10 cellular contexts compared by ENCODE assay signal in the genomic region with DNA sequence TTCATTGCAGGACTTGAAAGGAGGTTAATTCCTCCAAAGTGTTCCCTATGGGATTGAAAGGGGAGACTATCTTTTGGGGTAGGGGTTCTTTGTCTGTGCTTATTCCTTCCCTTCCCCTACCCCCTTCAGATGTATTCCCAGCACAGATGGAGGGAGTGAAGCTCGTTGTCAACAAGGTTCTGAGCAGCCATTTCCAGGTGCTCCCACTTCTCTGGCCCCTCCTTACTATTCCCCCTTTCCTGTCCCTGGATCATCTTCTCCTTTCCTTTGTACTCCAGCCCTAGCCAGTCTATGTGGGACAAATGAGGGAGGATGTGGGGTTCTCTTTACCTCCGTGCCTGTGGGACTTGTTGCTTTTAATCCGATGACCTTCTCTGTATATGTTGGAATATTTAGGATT. TPM values are rescaled to one million over a fixed set of nuclear protein-coding genes. Genes with fewer than 3 reads are reported as not detected.
DNase-seq lines count a peak whose midpoint lies in the region; ATAC-seq and TF ChIP-seq lines count a peak whose summit lies in the region.
"Had no signal": no experiment of that assay in that cellular context is flagged by ENCODE, and none has a peak within 500 bp of the region (broad histone marks: within the 10 kb centered on the region; RNA-seq: fewer than 3 reads in every experiment).

No MANE protein-coding gene starts in this region.

- H3K9ac ChIP-seq in iPS-15b (ENCODE audit: low read depth, low read length), result no peak overlapping the region
- peak overlapping the region in 4 of 5 donors; percentile 66 to 81 (median 71) for H3K9ac ChIP-seq in subcutaneous abdominal adipose tissue (ENCODE audit: low read length in 5 of 5)

- H3K27ac ChIP-seq in subcutaneous abdominal adipose tissue (ENCODE audit: low read depth, low read length) (peak overlapping the region; percentile 18), foreskin keratinocyte (no peak overlapping the region)

- POLR2A ChIA-PET in activated CD8-positive, alpha-beta T cell treated with anti-CD3 and anti-CD28 coated beads for 36 hours (lab: Charles Lee), result interaction anchor here (0.6 to 9.4 kb wide), 10 partner anchors 12 to 173 kb away, joined by 3 to 82 read pairs (median 4); partner anchors contain the start of genes ADAMTS4 and NDUFS2

- H3K36me3 Mint-ChIP-seq in activated CD4-positive, alpha-beta T cell treated with anti-CD3 and anti-CD28 coated beads, Interleukin-2, amount 10 ng/mL, durations not matched to agents 24 days and 14 days (ENCODE audit: low read depth), result peaks cover 18% of the 10 kb centered on the region
- H3K36me3 Mint-ChIP-seq in activated CD8-positive, alpha-beta T cell treated with anti-CD3 and anti-CD28 coated beads for 36 hours (ENCODE audit: low read depth), result peaks cover 11% of the 10 kb centered on the region

- peaks cover 29% of the 10 kb centered on the region for H3K4me1 Mint-ChIP-seq in activated CD4-positive, alpha-beta T cell treated with anti-CD3 and anti-CD28 coated beads, Interleukin-2, amount 10 ng/mL, durations not matched to agents 24 days and 14 days
- peaks cover 28% of the 10 kb centered on the region for H3K4me1 Mint-ChIP-seq in activated CD8-positive, alpha-beta T cell treated with anti-CD3 and anti-CD28 coated beads for 36 hours (ENCODE audit: low read depth)

- H3K27me3 Mint-ChIP-seq in activated CD4-positive, alpha-beta T cell treated with anti-CD3 and anti-CD28 coated beads, Interleukin-2, amount 10 ng/mL, durations not matched to agents 24 days and 14 days, result no peaks in the 10 kb centered on the region
- H3K27me3 Mint-ChIP-seq in activated CD8-positive, alpha-beta T cell treated with anti-CD3 and anti-CD28 coated beads for 36 hours, result no peaks in the 10 kb centered on the region

- CTCF ChIA-PET in activated CD8-positive, alpha-beta T cell treated with anti-CD3 and anti-CD28 coated beads for 36 hours (lab: Charles Lee), result interaction anchor here (0.7 to 15.8 kb wide), 23 partner anchors 8 to 162 kb away, joined by 3 to 306 read pairs (median 10); partner anchors contain the start of genes ADAMTS4, CFAP126, NDUFS2 and NR1I3

- peak overlapping the region; percentile 99 for H3K4me3 Mint-ChIP-seq in activated CD4-positive, alpha-beta T cell treated with anti-CD3 and anti-CD28 coated beads, Interleukin-2, amount 10 ng/mL, durations not matched to agents 24 days and 14 days
- H3K4me3 Mint-ChIP-seq in activated CD8-positive, alpha-beta T cell treated with anti-CD3 and anti-CD28 coated beads for 36 hours, result peak overlapping the region; percentile 98

- no peak for ATAC-seq in activated CD8-positive, alpha-beta T cell treated with anti-CD3 and anti-CD28 coated beads for 36 hours
- no peak for ATAC-seq in foreskin keratinocyte

- H3K27me3 ChIP-seq in iPS-15b (ENCODE audit: control insufficient read depth, insufficient read depth, low read length), result no peaks in the 10 kb centered on the region
- H3K27me3 ChIP-seq in subcutaneous abdominal adipose tissue (ENCODE audit: control insufficient read depth in 5 of 5, insufficient read depth in 4 of 5, low read length in 5 of 5), result no peaks in the 10 kb centered on the region
- H3K27me3 ChIP-seq in foreskin keratinocyte, result no peaks in the 10 kb centered on the region

- DNase-seq in activated CD4-positive, alpha-beta T cell treated with anti-CD3 and anti-CD28 coated beads, Interleukin-2, amount 10 ng/mL, durations not matched to agents 24 days and 14 days, result no peak
- no peak for DNase-seq in activated CD4-positive, alpha-beta T cell treated with anti-CD3 and anti-CD28 coated beads, Interleukin-2, amount 50 U/mL, for 1 hour
- no peak for DNase-seq in activated CD8-positive, alpha-beta T cell treated with anti-CD3 and anti-CD28 coated beads for 36 hours
- DNase-seq in foreskin keratinocyte (no peak), globus pallidus (ENCODE audit: low spot score) (no peak)
- DNase-seq in activated CD4-positive, alpha-beta T cell treated with anti-CD3 and anti-CD28 coated beads for 4 hours, result no peak

- no peaks in the 10 kb centered on the region for H3K9me3 Mint-ChIP-seq in activated CD4-positive, alpha-beta T cell treated with anti-CD3 and anti-CD28 coated beads, Interleukin-2, amount 10 ng/mL, durations not matched to agents 24 days and 14 days
- H3K9me3 Mint-ChIP-seq in activated CD8-positive, alpha-beta T cell treated with anti-CD3 and anti-CD28 coated beads for 36 hours, result no peaks in the 10 kb centered on the region

- intact Hi-C loops in activated CD4-positive, alpha-beta T cell treated with anti-CD3 and anti-CD28 coated beads, Interleukin-2, amount 10 ng/mL, durations not matched to agents 24 days and 14 days (cut with micrococcal nuclease), result loop anchor here (1.0 to 2.0 kb wide), 3 partner anchors 65 to 156 kb away; partner anchors contain the start of gene SDHC
- intact Hi-C loops in activated CD8-positive, alpha-beta T cell treated with anti-CD3 and anti-CD28 coated beads for 36 hours (cut with micrococcal nuclease), result loop anchor here (2.0 to 5.0 kb wide), 2 partner anchors 66 to 156 kb away; no protein-coding TSS in a partner anchor

- TF ChIP-seq CTCF in activated CD8-positive, alpha-beta T cell treated with anti-CD3 and anti-CD28 coated beads for 36 hours (IDR thresholded peaks at IDR 0.05), result no peak
- TF ChIP-seq CTCF in foreskin keratinocyte (conservative IDR thresholded peaks at IDR 0.05), result no peak

- no peaks in the 10 kb centered on the region for H3K9me3 ChIP-seq in iPS-15b (ENCODE audit: control insufficient read depth, insufficient read depth, low read length)
- no peaks in the 10 kb centered on the region for H3K9me3 ChIP-seq in subcutaneous abdominal adipose tissue (ENCODE audit: control insufficient read depth in 5 of 5, low read length in 5 of 5)

- peaks cover 26% of the 10 kb centered on the region for H3K36me3 ChIP-seq in iPS-15b (ENCODE audit: control insufficient read depth, insufficient read depth, low read length)
- H3K36me3 ChIP-seq in subcutaneous abdominal adipose tissue (ENCODE audit: control insufficient read depth in 5 of 5, insufficient read depth in 5 of 5, low read length in 5 of 5), result peaks cover 0 to 33% (median 25%) of the 10 kb centered on the region in 5 donors

- H3K4me3 ChIP-seq in iPS-15b (ENCODE audit: low read depth, low read length), result peak overlapping the region; percentile 97
- H3K4me3 ChIP-seq in subcutaneous abdominal adipose tissue (ENCODE audit: low read depth in 1 of 5, low read length in 5 of 5), result peak overlapping the region; percentile 77 to 99 (median 91)

- H3K27ac Mint-ChIP-seq in activated CD4-positive, alpha-beta T cell treated with anti-CD3 and anti-CD28 coated beads, Interleukin-2, amount 10 ng/mL, durations not matched to agents 24 days and 14 days, result peak overlapping the region; percentile 99
- H3K27ac Mint-ChIP-seq in activated CD8-positive, alpha-beta T cell treated with anti-CD3 and anti-CD28 coated beads for 36 hours, result peak overlapping the region; percentile 95

- peaks cover 9% of the 10 kb centered on the region for H3K4me1 ChIP-seq in iPS-15b (ENCODE audit: control insufficient read depth, insufficient read depth, low read length)
- peaks cover 5 to 31% (median 29%) of the 10 kb centered on the region in 5 donors for H3K4me1 ChIP-seq in subcutaneous abdominal adipose tissue (ENCODE audit: control insufficient read depth in 5 of 5, insufficient read depth in 5 of 5, low read length in 5 of 5)
- H3K4me1 ChIP-seq in foreskin keratinocyte, result peaks cover 13% of the 10 kb centered on the region

RNA-seq across cellular contexts. Expression of gene TOMM40L, which starts 0.9 kb away (rescaled TPM):
- 25.6 and 28.4 TPM in 2 replicates for total RNA-seq in activated CD4-positive, alpha-beta T cell treated with anti-CD3 and anti-CD28 coated beads, Interleukin-2, amount 10 ng/mL, durations not matched to agents 24 days and 14 days
- total RNA-seq in activated CD8-positive, alpha-beta T cell treated with anti-CD3 and anti-CD28 coated beads for 36 hours, result 10 to 100 TPM; 11.6 to 12.1 TPM
- total RNA-seq in foreskin keratinocyte, result 20.3 and 20.8 TPM in 2 replicates
- 15.3 and 16.5 TPM in 2 replicates for polyA plus RNA-seq in foreskin keratinocyte

RNA-seq across cellular contexts. Expression of gene APOA2, which starts 3.3 kb away (rescaled TPM):
- total RNA-seq in activated CD4-positive, alpha-beta T cell treated with anti-CD3 and anti-CD28 coated beads, Interleukin-2, amount 10 ng/mL, durations not matched to agents 24 days and 14 days, result not detected in 2 replicates
- total RNA-seq in activated CD8-positive, alpha-beta T cell treated with anti-CD3 and anti-CD28 coated beads for 36 hours, result not detected
- not detected in 2 replicates for total RNA-seq in foreskin keratinocyte
- polyA plus RNA-seq in foreskin keratinocyte, result not detected in 2 replicates
- total RNA-seq: frontal cortex, HT1080 had no signal

RNA-seq across cellular contexts. Expression of gene NR1I3, which starts 11.2 kb away (rescaled TPM):
- not detected in 2 replicates for total RNA-seq in activated CD4-positive, alpha-beta T cell treated with anti-CD3 and anti-CD28 coated beads, Interleukin-2, amount 10 ng/mL, durations not matched to agents 24 days and 14 days
- not detected for total RNA-seq in activated CD8-positive, alpha-beta T cell treated with anti-CD3 and anti-CD28 coated beads for 36 hours
- total RNA-seq in foreskin keratinocyte, result not detected in 2 replicates
- 0.07 TPM in 1 of 2 replicates, not detected in the other for polyA plus RNA-seq in foreskin keratinocyte
- total RNA-seq: frontal cortex, HT1080 had no signal

RNA-seq across cellular contexts. Expression of gene FCER1G, which starts 11.7 kb away (rescaled TPM):
- 0.63 TPM in 1 of 2 replicates, not detected in the other for total RNA-seq in activated CD4-positive, alpha-beta T cell treated with anti-CD3 and anti-CD28 coated beads, Interleukin-2, amount 10 ng/mL, durations not matched to agents 24 days and 14 days
- under 1 TPM; 0.60 to 0.81 TPM for total RNA-seq in activated CD8-positive, alpha-beta T cell treated with anti-CD3 and anti-CD28 coated beads for 36 hours
- total RNA-seq in foreskin keratinocyte, result 0.27 and 0.35 TPM in 2 replicates
- polyA plus RNA-seq in foreskin keratinocyte, result 0.27 and 0.43 TPM in 2 replicates

RNA-seq across cellular contexts. Expression of gene NDUFS2, which starts 24.6 kb away (rescaled TPM):
- 88.4 and 89.6 TPM in 2 replicates for total RNA-seq in activated CD4-positive, alpha-beta T cell treated with anti-CD3 and anti-CD28 coated beads, Interleukin-2, amount 10 ng/mL, durations not matched to agents 24 days and 14 days
- total RNA-seq in activated CD8-positive, alpha-beta T cell treated with anti-CD3 and anti-CD28 coated beads for 36 hours, result 10 to 100 TPM; 85.9 to 97.1 TPM
- total RNA-seq in foreskin keratinocyte, result 90.5 and 96.5 TPM in 2 replicates
- 91.8 and 96.5 TPM in 2 replicates for polyA plus RNA-seq in foreskin keratinocyte
